ENCODE assay signal across 9 cellular contexts in genomic region chr10:17075510-17075909, GRCh38. TPM values are rescaled to one million over a fixed set of nuclear protein-coding genes. Genes with fewer than 3 reads are reported as not detected.
DNase-seq lines count a peak whose midpoint lies in the region; ATAC-seq and TF ChIP-seq lines count a peak whose summit lies in the region.
"Had no signal": no experiment of that assay in that cellular context is flagged by ENCODE, and none has a peak within 500 bp of the region (broad histone marks: within the 10 kb centered on the region; RNA-seq: fewer than 3 reads in every experiment).

No MANE protein-coding gene starts in this region.

- H2BK5ac ChIP-seq in IMR-90 (ENCODE audit: low read depth, low read length, poor library complexity, severe bottlenecking) = peak overlapping the region; percentile 92

- H2BK15ac ChIP-seq in IMR-90 (ENCODE audit: low read depth, low read length) = peak overlapping the region; percentile 69; the same call in 2 of the 3 replicates

- in situ Hi-C loops in IMR-90 (cut with MboI; ENCODE audit: low sequenced_read_pairs) = no loop called here

- 0 out of 2 replicates have a peak, but pooled peaks have one; percentile 10 for TF ChIP-seq RAD21 in IMR-90 (IDR thresholded peaks at IDR 0.05; ENCODE audit: low read length)

- ATAC-seq in IMR-90 (ENCODE audit: low read depth) = peak; percentile 88
- ATAC-seq in body of pancreas = peak; percentile 60
- peak; percentile 95 for ATAC-seq in thoracic aorta (ENCODE audit: insufficient number of reproducible peaks, low FRiP score, low read depth)

- no peak for TF ChIP-seq POLR2A in IMR-90 (IDR thresholded peaks at IDR 0.05; ENCODE audit: low read depth, low read length)
- no peak for TF ChIP-seq POLR2A in body of pancreas (IDR thresholded peaks at IDR 0.05)

- peak overlapping the region; percentile 69; the same call in 1 of the 2 replicates for H4K5ac ChIP-seq in IMR-90 (ENCODE audit: low read depth, low read length)

- no TSS peak for BruUV-seq in IMR-90 (replicated peaks; lab: Mats Ljungman, UMichigan)

- no peak overlapping the region for H2AK9ac ChIP-seq in IMR-90 (replicated peaks; ENCODE audit: low read depth, low read length, poor library complexity)

- no peak overlapping the region for H3K9ac ChIP-seq in IMR-90 (ENCODE audit: low read depth, low read length)

- peak overlapping the region; percentile 91; the same call in 1 of the 2 replicates for H2BK120ac ChIP-seq in IMR-90 (ENCODE audit: low read depth, low read length)

- peaks cover 3% of the 10 kb centered on the region; the same call in 1 of the 2 replicates for H3K9me1 ChIP-seq in IMR-90 (ENCODE audit: insufficient read depth, low read length)

- H3K79me1 ChIP-seq in IMR-90 (ENCODE audit: low read depth in 1 of 2, low read length in 2 of 2) = peaks cover 0 to 12% of the 10 kb centered on the region in 2 experiments; a peak in 3 of 4 replicates

- no peaks in the 10 kb centered on the region for H3K27me3 ChIP-seq in IMR-90 (ENCODE audit: control insufficient read depth, insufficient read depth, low read length)
- no peaks in the 10 kb centered on the region for H3K27me3 ChIP-seq in body of pancreas
- no peaks in the 10 kb centered on the region for H3K27me3 ChIP-seq in thoracic aorta (replicated peaks; ENCODE audit: insufficient read depth)
- no peaks in the 10 kb centered on the region for H3K27me3 ChIP-seq in BE2C
- no peaks in the 10 kb centered on the region for H3K27me3 ChIP-seq in dorsolateral prefrontal cortex

- H3K9me3 ChIP-seq in IMR-90 (ENCODE audit: control insufficient read depth, insufficient read depth, low read length) (no peaks in the 10 kb centered on the region), body of pancreas (no peaks in the 10 kb centered on the region), thoracic aorta (no peaks in the 10 kb centered on the region), BE2C (no peaks in the 10 kb centered on the region)

- H4K20me1 ChIP-seq in IMR-90 (ENCODE audit: insufficient read depth, low read length) = no peaks in the 10 kb centered on the region

- H4K8ac ChIP-seq in IMR-90 (ENCODE audit: low read depth in 2 of 2, low read length in 2 of 2) = peak overlapping the region in 1 of 2 experiments; percentile 85; a peak in 2 of 4 replicates

- H3K23ac ChIP-seq in IMR-90 (ENCODE audit: low read depth, low read length) = peak overlapping the region; percentile 75; the same call in 1 of the 2 replicates

- CTCF ChIA-PET in IMR-90 (lab: Yijun Ruan, JAX) = no interaction called here

- dilution Hi-C loops in IMR-90 (cut with HindIII; ENCODE audit: low sequenced_read_pairs, unreplicated experiment) = no loop called here

- TF ChIP-seq CTCF in IMR-90 (conservative IDR thresholded peaks at IDR 0.05; ENCODE audit: low read depth, low read length) = no peak
- TF ChIP-seq CTCF in body of pancreas (IDR thresholded peaks at IDR 0.05) = no peak
- TF ChIP-seq CTCF in thoracic aorta (IDR thresholded peaks at IDR 0.05) = no peak
- TF ChIP-seq CTCF in BE2C (IDR thresholded peaks at IDR 0.05; ENCODE audit: low read depth, low read length) = no peak
- no peak for TF ChIP-seq CTCF in GM10266 (IDR thresholded peaks at IDR 0.05; ENCODE audit: control insufficient read depth, insufficient read depth, low read depth, missing control alignments)
- TF ChIP-seq CTCF in dorsolateral prefrontal cortex (IDR thresholded peaks at IDR 0.05 in 54 of 56, conservative IDR thresholded peaks at IDR 0.05 in 2 of 56; ENCODE audit: low read depth in 1 of 56, partially characterized antibody in 56 of 56) = no peak

- H2AFZ ChIP-seq in IMR-90 (replicated peaks; ENCODE audit: low read length, poor library complexity) = no peak overlapping the region

- POLR2A ChIA-PET in IMR-90 (lab: Charles Lee; ENCODE audit: unreplicated experiment) = interaction anchor here (0.6 to 1.2 kb wide), 2 partner anchors 16 to 155 kb away, joined by 3 read pairs; no protein-coding TSS in a partner anchor

- H3K27ac ChIP-seq in IMR-90 (ENCODE audit: insufficient read depth, low read length) (peak overlapping the region; percentile 78; the same call in 1 of the 2 replicates), body of pancreas (no peak overlapping the region), thoracic aorta (peak overlapping the region; percentile 76 to 82), dorsolateral prefrontal cortex (peak overlapping the region in 12 of 59 donors; percentile 6 to 74 (median 35))

- H3K56ac ChIP-seq in IMR-90 (ENCODE audit: extremely low read depth, insufficient read depth, low read length) = peak overlapping the region; percentile 58; the same call in 1 of the 2 replicates

- no peak overlapping the region for H4K91ac ChIP-seq in IMR-90 (ENCODE audit: insufficient read depth, low read depth, low read length)

- no peak overlapping the region for H3K14ac ChIP-seq in IMR-90 (replicated peaks; ENCODE audit: low read depth, low read length)

- H3K4me3 ChIP-seq in IMR-90 (ENCODE audit: insufficient read depth, low read depth, low read length) (no peak overlapping the region), body of pancreas (no peak overlapping the region), thoracic aorta (peak overlapping the region; percentile 1), BE2C (ENCODE audit: low read depth, low read length) (no peak overlapping the region), dorsolateral prefrontal cortex (no peak overlapping the region)

- H2AK5ac ChIP-seq in IMR-90 (ENCODE audit: low read depth, low read length) = no peak overlapping the region

- peak overlapping the region; percentile 22; the same call in 1 of the 2 replicates for H3K4me2 ChIP-seq in IMR-90 (ENCODE audit: low read depth, low read length)

- DNase-seq in IMR-90 (peak; percentile 96), body of pancreas (peak in 1 of 4 donors; percentile 13), iris pigment epithelial cell (ENCODE audit: low read depth) (peak; percentile 96), thoracic aorta (ENCODE audit: low spot score) (no peak), BE2C (no peak), GM10266 (ENCODE audit: extremely low spot score) (no peak), dorsolateral prefrontal cortex (no peak)
- DNase-seq in stimulated activated CD4-positive, alpha-beta T cell treated with anti-CD3 and anti-CD28 coated beads, Interleukin-4, amount 100 ng/mL, for 24 hours = no peak
- DNase-seq: NCI-H774 had no signal

- H3K36me3 ChIP-seq in IMR-90 (ENCODE audit: control insufficient read depth, insufficient read depth, low read length) (no peaks in the 10 kb centered on the region), body of pancreas (replicated peaks in 1 of 2; ENCODE audit: insufficient read depth in 1 of 2, low read depth in 2 of 2) (no peaks in the 10 kb centered on the region), thoracic aorta (no peaks in the 10 kb centered on the region), BE2C (no peaks in the 10 kb centered on the region)

- intact Hi-C loops in IMR-90 (cut with micrococcal nuclease) (loop anchor here (1.0 to 5.0 kb wide), 3 partner anchors 8 to 152 kb away; partner anchors contain the start of gene VIM), body of pancreas (cut with DNase I) (no loop called here), dorsolateral prefrontal cortex (cut with DNase I) (no loop called here)

- peak overlapping the region; percentile 94; the same call in 1 of the 2 replicates for H2BK20ac ChIP-seq in IMR-90 (ENCODE audit: low read depth, low read length)

- H3K18ac ChIP-seq in IMR-90 (ENCODE audit: low read depth, low read length) = no peak overlapping the region; the same call in 1 of the 2 replicates

- peak overlapping the region; percentile 84; the same call in 1 of the 2 replicates for H3K4ac ChIP-seq in IMR-90 (ENCODE audit: low read depth, low read length)

- H3K4me1 ChIP-seq in IMR-90 (ENCODE audit: control insufficient read depth, insufficient read depth, low read length) = peaks cover 15% of the 10 kb centered on the region
- no peaks in the 10 kb centered on the region for H3K4me1 ChIP-seq in body of pancreas
- H3K4me1 ChIP-seq in thoracic aorta (ENCODE audit: control insufficient read depth in 1 of 2, low read depth in 2 of 2) = peaks cover 27 to 41% of the 10 kb centered on the region in 2 donors
- H3K4me1 ChIP-seq in BE2C = no peaks in the 10 kb centered on the region

TF ChIP-seq in IMR-90, 13 proteins besides CTCF, POLR2A, EP300 and RAD21 (continues in another document):
- peak; percentile 97 for TF ChIP-seq CEBPB (IDR thresholded peaks at IDR 0.05; ENCODE audit: low read depth, low read length)
- TF ChIP-seq RCOR1 (IDR thresholded peaks at IDR 0.05; ENCODE audit: insufficient replicate concordance, low read length) = no peak
- no peak for TF ChIP-seq MAFK (IDR thresholded peaks at IDR 0.05; ENCODE audit: low read depth, low read length)
- peak; percentile 39; the same call in 1 of the 2 replicates for TF ChIP-seq NFE2L2 (IDR thresholded peaks at IDR 0.05; ENCODE audit: low read depth, low read length)
- no peak for TF ChIP-seq RFX5 (IDR thresholded peaks at IDR 0.05; ENCODE audit: low read depth, low read length)
- no peak for TF ChIP-seq MXI1 (IDR thresholded peaks at IDR 0.05; ENCODE audit: borderline replicate concordance, low read depth, low read length)
- TF ChIP-seq MAZ (IDR thresholded peaks at IDR 0.05; ENCODE audit: borderline replicate concordance, low read depth, low read length) = no peak
- TF ChIP-seq FOS (IDR thresholded peaks at IDR 0.05; ENCODE audit: low read depth, low read length) = peak; percentile 91
- no peak for TF ChIP-seq USF2 (IDR thresholded peaks at IDR 0.05; ENCODE audit: low read depth, low read length)

RNA-seq across cellular contexts. Expression of gene CUBN, which starts 54.1 kb away (rescaled TPM):
- total RNA-seq in IMR-90 (2012; rRNA removed) (0.54 and 0.83 TPM in 2 replicates), body of pancreas (1 to 10 TPM; 2.6 to 3.6 TPM), thoracic aorta (1 to 10 TPM; 4.1 to 4.6 TPM), dorsolateral prefrontal cortex (1 to 10 TPM; 1.2 to 7.2 (median 3.3) TPM)
- 0.10 and 0.19 TPM in 2 replicates for polyA plus RNA-seq in IMR-90 (2012; rRNA removed)
- 0.02 and 0.08 TPM in 2 replicates for polyA plus RNA-seq in IMR-90 (2012; cell fraction: cytosol; rRNA removed)
- 0.21 and 1.1 TPM in 2 replicates for polyA plus RNA-seq in IMR-90 (2012; cell fraction: nucleus; rRNA removed; ENCODE audit: low replicate concordance)
- 1.7 TPM for polyA plus RNA-seq in BE2C (2012; ENCODE audit: insufficient read depth, insufficient read length, low read depth)

Comparison
In these comparisons a context has a peak if more than half of its experiments do, and no peak if none do; other contexts are left out.
1. DNase-seq: peak in IMR-90 (single experiment) and iris pigment epithelial cell (single experiment); none in thoracic aorta (single experiment), stimulated activated CD4-positive, alpha-beta T cell treated with anti-CD3 and anti-CD28 coated beads, Interleukin-4, amount 100 ng/mL, for 24 hours (single experiment), BE2C (single experiment), GM10266 (single experiment) and dorsolateral prefrontal cortex (0 of 10).
2. H3K27ac ChIP-seq: peak in IMR-90 (single experiment) and thoracic aorta (2 of 2); none in body of pancreas (0 of 4).
3. Peak in every context shown above with its lines, with median percentiles within 50 percentile points of each other: ATAC-seq.